ENCODE assay signal across 17 cellular contexts in genomic region chr2:144603334-144603733, GRCh38.
DNase-seq lines count a peak whose midpoint lies in the region; ATAC-seq and TF ChIP-seq lines count a peak whose summit lies in the region.
"Had no signal": no experiment of that assay in that cellular context is flagged by ENCODE, and none has a peak within 500 bp of the region (broad histone marks: within the 10 kb centered on the region; RNA-seq: fewer than 3 reads in every experiment).

No MANE protein-coding gene starts in this region.

- no peaks in the 10 kb centered on the region for H3K27me3 Mint-ChIP-seq in stimulated activated memory B cell treated with anti-CD40 and anti-IgM and Interleukin-4, amounts not matched to agents 10 μg/mL and 1 μg/mL and 100 μg/mL, for 72 hours

- peaks cover 37% of the 10 kb centered on the region for H3K27me3 ChIP-seq in OCI-LY3 (ENCODE audit: low read depth, low read length)

- TF ChIP-seq CTCF in GM12865 (IDR thresholded peaks at IDR 0.05; ENCODE audit: insufficient read depth, low read depth, low read length, missing control alignments) (no peak), OCI-LY3 (IDR thresholded peaks at IDR 0.05; ENCODE audit: low read depth, low read length) (no peak)

- H3K4me1 Mint-ChIP-seq in stimulated activated effector memory CD8-positive, alpha-beta T cell treated with anti-CD3 and anti-CD28 coated beads, Interleukin-12 subunit alpha, Interleukin-12 subunit beta, amount 100 ng/mL, for 72 hours: peaks cover 19% of the 10 kb centered on the region
- H3K4me1 Mint-ChIP-seq in stimulated activated memory B cell treated with anti-CD40 and anti-IgM and Interleukin-4, amounts not matched to agents 10 μg/mL and 1 μg/mL and 100 μg/mL, for 72 hours: peaks cover 28% of the 10 kb centered on the region

- H4K20me1 ChIP-seq in OCI-LY3 (ENCODE audit: insufficient read depth, low read length): no peaks in the 10 kb centered on the region

- peaks cover 5% of the 10 kb centered on the region for H3K36me3 ChIP-seq in OCI-LY3 (replicated peaks; ENCODE audit: low read depth, low read length)

- peaks cover under 1% of the 10 kb centered on the region for H3K9me3 Mint-ChIP-seq in stimulated activated effector memory CD8-positive, alpha-beta T cell treated with anti-CD3 and anti-CD28 coated beads, Interleukin-12 subunit alpha, Interleukin-12 subunit beta, amount 100 ng/mL, for 72 hours
- no peaks in the 10 kb centered on the region for H3K9me3 Mint-ChIP-seq in stimulated activated memory B cell treated with anti-CD40 and anti-IgM and Interleukin-4, amounts not matched to agents 10 μg/mL and 1 μg/mL and 100 μg/mL, for 72 hours
- H3K9me3 Mint-ChIP-seq: CD8-positive, alpha-beta T cell; GM23338 had no signal

- peak overlapping the region; percentile 29; the same call in 1 of the 2 replicates for H3K4me2 ChIP-seq in OCI-LY3 (ENCODE audit: low read length)
- H3K4me2 ChIP-seq: GM23338 had no signal

- DNase-seq in GM12865 (ENCODE audit: low read depth) (peak; percentile 2), NCI-H187 (lab: John Stamatoyannopoulos, UW) (no peak)
- no peak for DNase-seq in stimulated activated effector memory CD8-positive, alpha-beta T cell treated with anti-CD3 and anti-CD28 coated beads, Interleukin-12 subunit alpha, Interleukin-12 subunit beta, amount 100 ng/mL, for 72 hours (ENCODE audit: low spot score in 2 of 2)
- DNase-seq: CD8-positive, alpha-beta T cell; COR-L47; DMS153; DMS79 treated with DMSO at 0.1 percent for 48 hours; EL; H7; IMR-90; KBM-7 had no signal

- peaks cover 57% of the 10 kb centered on the region for H3K4me1 ChIP-seq in OCI-LY3 (ENCODE audit: low read length)

- no peak overlapping the region for H3K4me3 ChIP-seq in GM12865 (ENCODE audit: low read depth, low read length)
- no peak overlapping the region for H3K4me3 ChIP-seq in OCI-LY3 (ENCODE audit: low read length)
- H3K4me3 ChIP-seq: GM23338 had no signal

- no peak overlapping the region for H3K27ac ChIP-seq in OCI-LY3 (ENCODE audit: low read length)

- H3K79me2 ChIP-seq in OCI-LY3 (ENCODE audit: low read length): no peaks in the 10 kb centered on the region

- H3K4me3 Mint-ChIP-seq in stimulated activated effector memory CD8-positive, alpha-beta T cell treated with anti-CD3 and anti-CD28 coated beads, Interleukin-12 subunit alpha, Interleukin-12 subunit beta, amount 100 ng/mL, for 72 hours: no peak overlapping the region
- H3K4me3 Mint-ChIP-seq in stimulated activated memory B cell treated with anti-CD40 and anti-IgM and Interleukin-4, amounts not matched to agents 10 μg/mL and 1 μg/mL and 100 μg/mL, for 72 hours: no peak overlapping the region
- H3K4me3 Mint-ChIP-seq: CD14-positive monocyte; CD8-positive, alpha-beta T cell; GM23338 had no signal

- H2AFZ ChIP-seq in OCI-LY3 (ENCODE audit: low read depth, low read length): no peak overlapping the region
- H2AFZ ChIP-seq: GM23338 had no signal

- no peaks in the 10 kb centered on the region for H3K36me3 Mint-ChIP-seq in stimulated activated effector memory CD8-positive, alpha-beta T cell treated with anti-CD3 and anti-CD28 coated beads, Interleukin-12 subunit alpha, Interleukin-12 subunit beta, amount 100 ng/mL, for 72 hours
- H3K36me3 Mint-ChIP-seq in stimulated activated memory B cell treated with anti-CD40 and anti-IgM and Interleukin-4, amounts not matched to agents 10 μg/mL and 1 μg/mL and 100 μg/mL, for 72 hours: no peaks in the 10 kb centered on the region
- H3K36me3 Mint-ChIP-seq: CD14-positive monocyte; CD8-positive, alpha-beta T cell had no signal

- H3K27ac Mint-ChIP-seq in stimulated activated effector memory CD8-positive, alpha-beta T cell treated with anti-CD3 and anti-CD28 coated beads, Interleukin-12 subunit alpha, Interleukin-12 subunit beta, amount 100 ng/mL, for 72 hours: no peak overlapping the region
- no peak overlapping the region for H3K27ac Mint-ChIP-seq in stimulated activated memory B cell treated with anti-CD40 and anti-IgM and Interleukin-4, amounts not matched to agents 10 μg/mL and 1 μg/mL and 100 μg/mL, for 72 hours
- H3K27ac Mint-ChIP-seq: CD14-positive monocyte; CD8-positive, alpha-beta T cell; GM23338 had no signal

- H3K9ac ChIP-seq in OCI-LY3 (ENCODE audit: low read length): no peak overlapping the region

- H3K9me3 ChIP-seq in OCI-LY3 (ENCODE audit: insufficient read depth, low read length): peaks cover 13% of the 10 kb centered on the region; the same call in 1 of the 2 replicates

- peak; percentile 44 for ATAC-seq in GM21619 (IDR thresholded peaks at IDR 0.05; ENCODE audit: unreplicated experiment)
- ATAC-seq in stimulated activated effector memory CD8-positive, alpha-beta T cell treated with anti-CD3 and anti-CD28 coated beads, Interleukin-12 subunit alpha, Interleukin-12 subunit beta, amount 100 ng/mL, for 72 hours: peak; percentile 42
- ATAC-seq in HG02885 (IDR thresholded peaks at IDR 0.05; ENCODE audit: poor library complexity, unreplicated experiment): no peak
- ATAC-seq in stimulated activated memory B cell treated with anti-CD40 and anti-IgM and Interleukin-4, amounts not matched to agents 10 μg/mL and 1 μg/mL and 100 μg/mL, for 72 hours: no peak
- ATAC-seq: CD8-positive, alpha-beta T cell; GM23338 had no signal

Comparison
In these comparisons a context has a peak if more than half of its experiments do, and no peak if none do; other contexts are left out.
1. ATAC-seq: peak in GM21619 (single experiment) and stimulated activated effector memory CD8-positive, alpha-beta T cell treated with anti-CD3 and anti-CD28 coated beads, Interleukin-12 subunit alpha, Interleukin-12 subunit beta, amount 100 ng/mL, for 72 hours (single experiment); none in HG02885 (single experiment) and stimulated activated memory B cell treated with anti-CD40 and anti-IgM and Interleukin-4, amounts not matched to agents 10 μg/mL and 1 μg/mL and 100 μg/mL, for 72 hours (single experiment).